8 cellular contexts compared by ENCODE assay signal in genomic region chr1:149888999-149889289, GRCh38. TPM values are rescaled to one million over a fixed set of nuclear protein-coding genes. Genes with fewer than 3 reads are reported as not detected.
DNase-seq lines count a peak whose midpoint lies in the region; ATAC-seq and TF ChIP-seq lines count a peak whose summit lies in the region.

No MANE protein-coding gene starts in this region.

- H3K79me1 ChIP-seq in IMR-90 (ENCODE audit: low read depth in 1 of 2, low read length in 2 of 2): peaks cover 0 to 14% of the 10 kb centered on the region in 2 experiments; a peak in 2 of 4 replicates

- H3K9ac ChIP-seq in IMR-90 (ENCODE audit: low read depth, low read length): peak overlapping the region; percentile 89

- H4K8ac ChIP-seq in IMR-90 (ENCODE audit: low read depth in 2 of 2, low read length in 2 of 2): peak overlapping the region; percentile 91 to 97

- H4K91ac ChIP-seq in IMR-90 (ENCODE audit: insufficient read depth, low read depth, low read length): peak overlapping the region; percentile 87

- peak overlapping the region; percentile 94 for H3K14ac ChIP-seq in IMR-90 (replicated peaks; ENCODE audit: low read depth, low read length)

- intact Hi-C loops in IMR-90 (cut with micrococcal nuclease): no loop called here

- in situ Hi-C loops in ACHN (cut with HindIII; ENCODE audit: low pct_ligation_motif_present, low pct_unique_long_range_greater_than_20kb, low sequenced_read_pairs) (no loop called here), IMR-90 (cut with MboI; ENCODE audit: low sequenced_read_pairs) (no loop called here)

- peak overlapping the region; percentile 93 for H3K4ac ChIP-seq in IMR-90 (ENCODE audit: low read depth, low read length)

- H3K36me3 ChIP-seq in IMR-90 (ENCODE audit: control insufficient read depth, insufficient read depth, low read length): no peaks in the 10 kb centered on the region

- no peak for TF ChIP-seq CTCF in IMR-90 (conservative IDR thresholded peaks at IDR 0.05; ENCODE audit: low read depth, low read length)
- TF ChIP-seq CTCF in cardiac fibroblast (IDR thresholded peaks at IDR 0.05; ENCODE audit: low read depth, low read length): no peak
- TF ChIP-seq CTCF in glutamatergic neuron (IDR thresholded peaks at IDR 0.05; ENCODE audit: partially characterized antibody, unreplicated experiment): no peak

- no peaks in the 10 kb centered on the region for H3K9me1 ChIP-seq in IMR-90 (ENCODE audit: insufficient read depth, low read length)

- peaks cover 3% of the 10 kb centered on the region for H3K27me3 Mint-ChIP-seq in glutamatergic neuron (ENCODE audit: unreplicated experiment)

- H3K18ac ChIP-seq in IMR-90 (ENCODE audit: low read depth, low read length): peak overlapping the region; percentile 92

- H2AK5ac ChIP-seq in IMR-90 (ENCODE audit: low read depth, low read length): peak overlapping the region; percentile 80

- H2BK5ac ChIP-seq in IMR-90 (ENCODE audit: low read depth, low read length, poor library complexity, severe bottlenecking): peak overlapping the region; percentile 92

- no peak overlapping the region for H3K4me3 Mint-ChIP-seq in glutamatergic neuron (ENCODE audit: unreplicated experiment)

- H3K27ac Mint-ChIP-seq in glutamatergic neuron (ENCODE audit: unreplicated experiment): no peak overlapping the region

- H2BK15ac ChIP-seq in IMR-90 (ENCODE audit: low read depth, low read length): peak overlapping the region; percentile 90

- H2BK20ac ChIP-seq in IMR-90 (ENCODE audit: low read depth, low read length): peak overlapping the region; percentile 52

- POLR2A ChIA-PET in IMR-90 (lab: Charles Lee; ENCODE audit: unreplicated experiment): no interaction called here

- peak overlapping the region; percentile 93 for H3K23ac ChIP-seq in IMR-90 (ENCODE audit: low read depth, low read length)

- H3K27ac ChIP-seq in IMR-90 (ENCODE audit: insufficient read depth, low read length): peak overlapping the region; percentile 85

- peak overlapping the region; percentile 91 for H4K5ac ChIP-seq in IMR-90 (ENCODE audit: low read depth, low read length)

- peak overlapping the region; percentile 97 for H3K56ac ChIP-seq in IMR-90 (ENCODE audit: extremely low read depth, insufficient read depth, low read length)

- dilution Hi-C loops in IMR-90 (cut with HindIII; ENCODE audit: low sequenced_read_pairs, unreplicated experiment): no loop called here

- H3K27me3 ChIP-seq in IMR-90 (ENCODE audit: control insufficient read depth, insufficient read depth, low read length): no peaks in the 10 kb centered on the region
- H3K27me3 ChIP-seq in mononuclear cell (ENCODE audit: insufficient read depth, low read length): no peaks in the 10 kb centered on the region

- TF ChIP-seq RAD21 in IMR-90 (IDR thresholded peaks at IDR 0.05; ENCODE audit: low read length): no peak

- peak overlapping the region; percentile 81 for H2BK120ac ChIP-seq in IMR-90 (ENCODE audit: low read depth, low read length)

- peaks cover 1% of the 10 kb centered on the region for H3K9me3 Mint-ChIP-seq in glutamatergic neuron (ENCODE audit: unreplicated experiment)

- H3K4me1 Mint-ChIP-seq in glutamatergic neuron (ENCODE audit: low read depth, unreplicated experiment): no peaks in the 10 kb centered on the region

- CTCF ChIA-PET in IMR-90 (lab: Yijun Ruan, JAX): interaction anchor here (0.6 to 1.4 kb wide), 3 partner anchors 11 to 334 kb away, joined by 3 to 5 read pairs (median 3); no protein-coding TSS in a partner anchor

- H2AK9ac ChIP-seq in IMR-90 (replicated peaks; ENCODE audit: low read depth, low read length, poor library complexity): peak overlapping the region; percentile 55

- H4K20me1 ChIP-seq in IMR-90 (ENCODE audit: insufficient read depth, low read length): peaks cover 15% of the 10 kb centered on the region

- H3K4me3 ChIP-seq in IMR-90 (ENCODE audit: insufficient read depth, low read depth, low read length) (peak overlapping the region; percentile 61), cardiac fibroblast (replicated peaks in 1 of 2; ENCODE audit: low read depth in 2 of 2, low read length in 2 of 2) (peak overlapping the region; percentile 55 to 71), mononuclear cell (ENCODE audit: low read length) (peak overlapping the region; percentile 87)

- DNase-seq in ACHN (peak; percentile 32), IMR-90 (peak; percentile 52), cardiac fibroblast (ENCODE audit: low read depth in 2 of 2) (peak; percentile 66 to 71), glutamatergic neuron (no peak), NCI-H1105 (lab: John Stamatoyannopoulos, UW) (no peak), T-helper 9 cell (no peak)

- no peak for TF ChIP-seq POLR2A in IMR-90 (IDR thresholded peaks at IDR 0.05; ENCODE audit: low read depth, low read length)

- ATAC-seq in IMR-90 (ENCODE audit: low read depth): no peak
- no peak for ATAC-seq in GM21717 (IDR thresholded peaks at IDR 0.05; ENCODE audit: unreplicated experiment)

- WGBS in IMR-90 (ENCODE audit: extremely low coverage in 2 of 2, insufficient read length in 1 of 2), 2 experiments: 8% methylated on average over 4 of the region's 6 CpGs; no CpG with 5 or more reads in 1 of the 2 experiments

- H3K4me1 ChIP-seq in IMR-90 (ENCODE audit: control insufficient read depth, insufficient read depth, low read length) (peaks cover 3% of the 10 kb centered on the region; the same call in 1 of the 2 replicates), mononuclear cell (ENCODE audit: insufficient read depth, low read length) (peaks cover 28% of the 10 kb centered on the region)

- H2AFZ ChIP-seq in IMR-90 (replicated peaks; ENCODE audit: low read length, poor library complexity): peak overlapping the region; percentile 84

- H3K9me3 ChIP-seq in IMR-90 (ENCODE audit: control insufficient read depth, insufficient read depth, low read length) (no peaks in the 10 kb centered on the region), mononuclear cell (ENCODE audit: low read depth, low read length) (no peaks in the 10 kb centered on the region)

- no peaks in the 10 kb centered on the region for H3K36me3 Mint-ChIP-seq in glutamatergic neuron (ENCODE audit: unreplicated experiment)

- BruUV-seq in IMR-90 (replicated peaks; lab: Mats Ljungman, UMichigan): no TSS peak

- peak overlapping the region; percentile 95 for H3K4me2 ChIP-seq in IMR-90 (ENCODE audit: low read depth, low read length)

TF ChIP-seq in IMR-90, 13 proteins besides CTCF, POLR2A, EP300 and RAD21:
- TF ChIP-seq CHD1 (IDR thresholded peaks at IDR 0.05; ENCODE audit: low read depth, low read length): no peak
- no peak for TF ChIP-seq MAZ (IDR thresholded peaks at IDR 0.05; ENCODE audit: borderline replicate concordance, low read depth, low read length)
- TF ChIP-seq RCOR1 (IDR thresholded peaks at IDR 0.05; ENCODE audit: insufficient replicate concordance, low read length): no peak
- no peak for TF ChIP-seq RFX5 (IDR thresholded peaks at IDR 0.05; ENCODE audit: low read depth, low read length)
- TF ChIP-seq MXI1 (IDR thresholded peaks at IDR 0.05; ENCODE audit: borderline replicate concordance, low read depth, low read length): no peak
- TF ChIP-seq SMC3 (IDR thresholded peaks at IDR 0.05; ENCODE audit: low read depth, low read length): no peak
- TF ChIP-seq ELK1 (IDR thresholded peaks at IDR 0.05; ENCODE audit: borderline replicate concordance, low read depth, low read length): no peak
- TF ChIP-seq FOS (IDR thresholded peaks at IDR 0.05; ENCODE audit: low read depth, low read length): no peak
- no peak for TF ChIP-seq NFE2L2 (IDR thresholded peaks at IDR 0.05; ENCODE audit: low read depth, low read length)
- no peak for TF ChIP-seq BHLHE40 (IDR thresholded peaks at IDR 0.05; ENCODE audit: low read depth, low read length)

RNA-seq across cellular contexts. Expression of gene BOLA1, which starts 10.4 kb away (rescaled TPM):
- total RNA-seq in IMR-90 (2012; rRNA removed) (3.4 and 4.4 TPM in 2 replicates), mononuclear cell (4.0 TPM), glutamatergic neuron (ENCODE audit: unreplicated experiment) (6.4 TPM)
- polyA plus RNA-seq in IMR-90 (2012; rRNA removed): 12.6 and 14.2 TPM in 2 replicates
- polyA plus RNA-seq in IMR-90 (2012; cell fraction: cytosol; rRNA removed): 19.5 and 20.0 TPM in 2 replicates
- polyA plus RNA-seq in IMR-90 (2012; cell fraction: nucleus; rRNA removed; ENCODE audit: low replicate concordance): 14.7 and 18.9 TPM in 2 replicates

RNA-seq across cellular contexts. Expression of gene SV2A, which starts 28.7 kb away (rescaled TPM):
- total RNA-seq in IMR-90 (2012; rRNA removed) (15.4 and 16.4 TPM in 2 replicates), mononuclear cell (0.73 TPM), glutamatergic neuron (ENCODE audit: unreplicated experiment) (34.9 TPM)
- polyA plus RNA-seq in IMR-90 (2012; rRNA removed): 18.1 and 19.6 TPM in 2 replicates
- polyA plus RNA-seq in IMR-90 (2012; cell fraction: cytosol; rRNA removed): 14.5 and 15.6 TPM in 2 replicates
- polyA plus RNA-seq in IMR-90 (2012; cell fraction: nucleus; rRNA removed; ENCODE audit: low replicate concordance): 22.0 and 25.1 TPM in 2 replicates

RNA-seq across cellular contexts. Expression of gene SF3B4, which starts 38.7 kb away (rescaled TPM):
- total RNA-seq in IMR-90 (2012; rRNA removed) (6.6 and 11.4 TPM in 2 replicates), mononuclear cell (17.7 TPM), glutamatergic neuron (ENCODE audit: unreplicated experiment) (47.3 TPM)
- polyA plus RNA-seq in IMR-90 (2012; rRNA removed): 62.6 and 64.4 TPM in 2 replicates
- 29.9 and 58.3 TPM in 2 replicates for polyA plus RNA-seq in IMR-90 (2012; cell fraction: cytosol; rRNA removed)
- 49.8 and 67.0 TPM in 2 replicates for polyA plus RNA-seq in IMR-90 (2012; cell fraction: nucleus; rRNA removed; ENCODE audit: low replicate concordance)

RNA-seq across cellular contexts. Expression of gene MTMR11, which starts 47.7 kb away (rescaled TPM):
- total RNA-seq in IMR-90 (2012; rRNA removed) (1.7 and 2.0 TPM in 2 replicates), mononuclear cell (22.9 TPM), glutamatergic neuron (ENCODE audit: unreplicated experiment) (2.6 TPM)
- polyA plus RNA-seq in IMR-90 (2012; rRNA removed): 14.3 and 14.6 TPM in 2 replicates
- polyA plus RNA-seq in IMR-90 (2012; cell fraction: cytosol; rRNA removed): 4.5 and 6.0 TPM in 2 replicates
- 64.8 and 76.3 TPM in 2 replicates for polyA plus RNA-seq in IMR-90 (2012; cell fraction: nucleus; rRNA removed; ENCODE audit: low replicate concordance)

Comparison
In these comparisons a context has a peak if more than half of its experiments do, and no peak if none do; other contexts are left out.
1. DNase-seq: peak in ACHN (single experiment), IMR-90 (single experiment) and cardiac fibroblast (2 of 2); none in glutamatergic neuron (single experiment), NCI-H1105 (single experiment) and T-helper 9 cell (single experiment).
2. Peak in every context shown above with its lines, with median percentiles within 50 percentile points of each other: H3K4me3 ChIP-seq.